In the genomic region with DNA sequence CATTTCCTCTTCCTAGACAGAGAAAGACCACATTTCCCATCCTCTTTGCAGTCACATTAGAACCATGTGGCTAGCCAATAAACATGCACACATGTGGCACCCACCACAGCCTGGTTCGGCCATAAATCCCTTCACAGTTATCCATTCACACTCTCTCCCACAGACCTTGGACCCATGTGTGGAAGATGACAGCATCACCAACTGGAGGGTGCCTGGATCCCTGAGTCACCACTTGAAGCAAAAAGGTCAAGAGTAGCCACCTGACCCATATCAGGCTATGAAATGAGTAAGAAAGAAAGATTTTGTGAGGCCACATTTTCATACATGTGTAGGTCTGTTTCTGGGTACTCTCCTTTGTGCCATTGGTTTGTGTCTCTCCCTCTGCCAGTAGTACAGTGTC, we compare ENCODE assay signal across 3 cellular contexts.
TF ChIP-seq lines count a peak whose summit lies in the region.

No MANE protein-coding gene starts in this region.

TF ChIP-seq in HEK293, 187 proteins besides CTCF, POLR2A, EP300 and RAD21 (continued from another document):
- TF ChIP-seq, protein P1, sequence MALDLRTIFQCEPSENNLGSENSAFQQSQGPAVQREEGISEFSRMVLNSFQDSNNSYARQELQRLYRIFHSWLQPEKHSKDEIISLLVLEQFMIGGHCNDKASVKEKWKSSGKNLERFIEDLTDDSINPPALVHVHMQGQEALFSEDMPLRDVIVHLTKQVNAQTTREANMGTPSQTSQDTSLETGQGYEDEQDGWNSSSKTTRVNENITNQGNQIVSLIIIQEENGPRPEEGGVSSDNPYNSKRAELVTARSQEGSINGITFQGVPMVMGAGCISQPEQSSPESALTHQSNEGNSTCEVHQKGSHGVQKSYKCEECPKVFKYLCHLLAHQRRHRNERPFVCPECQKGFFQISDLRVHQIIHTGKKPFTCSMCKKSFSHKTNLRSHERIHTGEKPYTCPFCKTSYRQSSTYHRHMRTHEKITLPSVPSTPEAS (tag by site-specific recombination; IDR thresholded peaks at IDR 0.05), result no peak

TF ChIP-seq in WTC11, 78 proteins besides CTCF, POLR2A, EP300 and RAD21:
- TF ChIP-seq, protein P2, sequence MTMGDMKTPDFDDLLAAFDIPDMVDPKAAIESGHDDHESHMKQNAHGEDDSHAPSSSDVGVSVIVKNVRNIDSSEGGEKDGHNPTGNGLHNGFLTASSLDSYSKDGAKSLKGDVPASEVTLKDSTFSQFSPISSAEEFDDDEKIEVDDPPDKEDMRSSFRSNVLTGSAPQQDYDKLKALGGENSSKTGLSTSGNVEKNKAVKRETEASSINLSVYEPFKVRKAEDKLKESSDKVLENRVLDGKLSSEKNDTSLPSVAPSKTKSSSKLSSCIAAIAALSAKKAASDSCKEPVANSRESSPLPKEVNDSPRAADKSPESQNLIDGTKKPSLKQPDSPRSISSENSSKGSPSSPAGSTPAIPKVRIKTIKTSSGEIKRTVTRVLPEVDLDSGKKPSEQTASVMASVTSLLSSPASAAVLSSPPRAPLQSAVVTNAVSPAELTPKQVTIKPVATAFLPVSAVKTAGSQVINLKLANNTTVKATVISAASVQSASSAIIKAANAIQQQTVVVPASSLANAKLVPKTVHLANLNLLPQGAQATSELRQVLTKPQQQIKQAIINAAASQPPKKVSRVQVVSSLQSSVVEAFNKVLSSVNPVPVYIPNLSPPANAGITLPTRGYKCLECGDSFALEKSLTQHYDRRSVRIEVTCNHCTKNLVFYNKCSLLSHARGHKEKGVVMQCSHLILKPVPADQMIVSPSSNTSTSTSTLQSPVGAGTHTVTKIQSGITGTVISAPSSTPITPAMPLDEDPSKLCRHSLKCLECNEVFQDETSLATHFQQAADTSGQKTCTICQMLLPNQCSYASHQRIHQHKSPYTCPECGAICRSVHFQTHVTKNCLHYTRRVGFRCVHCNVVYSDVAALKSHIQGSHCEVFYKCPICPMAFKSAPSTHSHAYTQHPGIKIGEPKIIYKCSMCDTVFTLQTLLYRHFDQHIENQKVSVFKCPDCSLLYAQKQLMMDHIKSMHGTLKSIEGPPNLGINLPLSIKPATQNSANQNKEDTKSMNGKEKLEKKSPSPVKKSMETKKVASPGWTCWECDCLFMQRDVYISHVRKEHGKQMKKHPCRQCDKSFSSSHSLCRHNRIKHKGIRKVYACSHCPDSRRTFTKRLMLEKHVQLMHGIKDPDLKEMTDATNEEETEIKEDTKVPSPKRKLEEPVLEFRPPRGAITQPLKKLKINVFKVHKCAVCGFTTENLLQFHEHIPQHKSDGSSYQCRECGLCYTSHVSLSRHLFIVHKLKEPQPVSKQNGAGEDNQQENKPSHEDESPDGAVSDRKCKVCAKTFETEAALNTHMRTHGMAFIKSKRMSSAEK (CRISPR knock-in tag; IDR thresholded peaks at IDR 0.05; ENCODE audit: borderline replicate concordance), result no peak
- TF ChIP-seq, protein P3, sequence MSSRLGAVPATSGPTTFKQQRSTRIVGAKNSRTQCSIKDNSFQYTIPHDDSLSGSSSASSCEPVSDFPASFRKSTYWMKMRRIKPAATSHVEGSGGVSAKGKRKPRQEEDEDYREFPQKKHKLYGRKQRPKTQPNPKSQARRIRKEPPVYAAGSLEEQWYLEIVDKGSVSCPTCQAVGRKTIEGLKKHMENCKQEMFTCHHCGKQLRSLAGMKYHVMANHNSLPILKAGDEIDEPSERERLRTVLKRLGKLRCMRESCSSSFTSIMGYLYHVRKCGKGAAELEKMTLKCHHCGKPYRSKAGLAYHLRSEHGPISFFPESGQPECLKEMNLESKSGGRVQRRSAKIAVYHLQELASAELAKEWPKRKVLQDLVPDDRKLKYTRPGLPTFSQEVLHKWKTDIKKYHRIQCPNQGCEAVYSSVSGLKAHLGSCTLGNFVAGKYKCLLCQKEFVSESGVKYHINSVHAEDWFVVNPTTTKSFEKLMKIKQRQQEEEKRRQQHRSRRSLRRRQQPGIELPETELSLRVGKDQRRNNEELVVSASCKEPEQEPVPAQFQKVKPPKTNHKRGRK (CRISPR knock-in tag; IDR thresholded peaks at IDR 0.05; ENCODE audit: borderline replicate concordance), result no peak
- no peak for TF ChIP-seq SP1 (CRISPR knock-in tag; conservative IDR thresholded peaks at IDR 0.05)
- TF ChIP-seq ZNF138 (CRISPR knock-in tag; conservative IDR thresholded peaks at IDR 0.05), result no peak
- TF ChIP-seq ZNF671 (CRISPR knock-in tag; IDR thresholded peaks at IDR 0.05), result no peak
- TF ChIP-seq FOXP1 (CRISPR knock-in tag; IDR thresholded peaks at IDR 0.05; ENCODE audit: borderline replicate concordance), result no peak
- TF ChIP-seq, protein P4, sequence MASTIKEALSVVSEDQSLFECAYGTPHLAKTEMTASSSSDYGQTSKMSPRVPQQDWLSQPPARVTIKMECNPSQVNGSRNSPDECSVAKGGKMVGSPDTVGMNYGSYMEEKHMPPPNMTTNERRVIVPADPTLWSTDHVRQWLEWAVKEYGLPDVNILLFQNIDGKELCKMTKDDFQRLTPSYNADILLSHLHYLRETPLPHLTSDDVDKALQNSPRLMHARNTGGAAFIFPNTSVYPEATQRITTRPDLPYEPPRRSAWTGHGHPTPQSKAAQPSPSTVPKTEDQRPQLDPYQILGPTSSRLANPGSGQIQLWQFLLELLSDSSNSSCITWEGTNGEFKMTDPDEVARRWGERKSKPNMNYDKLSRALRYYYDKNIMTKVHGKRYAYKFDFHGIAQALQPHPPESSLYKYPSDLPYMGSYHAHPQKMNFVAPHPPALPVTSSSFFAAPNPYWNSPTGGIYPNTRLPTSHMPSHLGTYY (CRISPR knock-in tag; IDR thresholded peaks at IDR 0.05), result no peak

TF ChIP-seq in HEK293T, 16 proteins besides CTCF, POLR2A, EP300 and RAD21 (continued from another document):
- TF ChIP-seq CTBP1 (IDR thresholded peaks at IDR 0.05; ENCODE audit: borderline replicate concordance) (no peak), SUZ12 (IDR thresholded peaks at IDR 0.05) (no peak), L3MBTL2 (conservative IDR thresholded peaks at IDR 0.05) (no peak), SP1 (IDR thresholded peaks at IDR 0.05) (no peak), ZNF384 (IDR thresholded peaks at IDR 0.05) (no peak)
